In the genomic region with DNA sequence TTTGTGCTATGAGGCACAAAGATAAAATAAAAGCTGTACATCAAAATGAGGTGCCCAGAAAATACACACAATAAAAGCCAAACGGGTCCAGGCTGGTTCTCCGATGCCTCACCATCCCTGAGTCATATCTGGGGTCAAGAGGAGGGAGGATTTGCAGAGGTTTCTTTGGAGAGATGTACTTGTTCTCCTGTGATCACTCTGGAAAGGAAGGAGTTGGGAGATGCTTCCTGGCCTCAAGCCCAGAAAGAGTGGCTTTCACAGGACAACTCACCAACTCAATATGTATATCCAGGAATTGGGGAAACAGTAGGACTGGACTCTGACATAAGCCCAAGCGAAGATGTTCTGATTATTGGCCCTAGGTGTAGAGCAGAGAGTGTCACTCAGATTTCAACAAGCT, we compare ENCODE assay signal across 13 cellular contexts. TPM values are rescaled to one million over a fixed set of nuclear protein-coding genes. Genes with fewer than 3 reads are reported as not detected.
DNase-seq lines count a peak whose midpoint lies in the region; ATAC-seq, FAIRE-seq and TF ChIP-seq lines count a peak whose summit lies in the region.
"Had no signal": no experiment of that assay in that cellular context is flagged by ENCODE, and none has a peak within 500 bp of the region (broad histone marks: within the 10 kb centered on the region; RNA-seq: fewer than 3 reads in every experiment).

No MANE protein-coding gene starts in this region.

- H3K27ac Mint-ChIP-seq in T-cell (no peak overlapping the region), endodermal cell (no peak overlapping the region)
- H3K27ac Mint-ChIP-seq: activated naive CD4-positive, alpha-beta T cell treated with anti-CD3 and anti-CD28 coated beads, Interleukin-2, amount 50 U/mL, for 24 hours had no signal

- peaks cover 52% of the 10 kb centered on the region for H3K36me3 Mint-ChIP-seq in T-cell
- H3K36me3 Mint-ChIP-seq in endodermal cell (ENCODE audit: low read depth), result no peaks in the 10 kb centered on the region

- H3K27me3 Mint-ChIP-seq in T-cell (no peaks in the 10 kb centered on the region), endodermal cell (ENCODE audit: insufficient read depth) (no peaks in the 10 kb centered on the region)
- H3K27me3 Mint-ChIP-seq: activated naive CD4-positive, alpha-beta T cell treated with anti-CD3 and anti-CD28 coated beads, Interleukin-2, amount 50 U/mL, for 24 hours had no signal

- peaks cover 0 to 4% (median 0%) of the 10 kb centered on the region in 3 donors for H3K9me3 Mint-ChIP-seq in T-cell
- H3K9me3 Mint-ChIP-seq in endodermal cell, result no peaks in the 10 kb centered on the region

- H3K4me3 Mint-ChIP-seq in T-cell (no peak overlapping the region), endodermal cell (no peak overlapping the region)
- H3K4me3 Mint-ChIP-seq: activated naive CD4-positive, alpha-beta T cell treated with anti-CD3 and anti-CD28 coated beads, Interleukin-2, amount 50 U/mL, for 24 hours had no signal

- H3K9ac ChIP-seq in endodermal cell (ENCODE audit: extremely low read depth, low read length, poor library complexity, severe bottlenecking), result no peak overlapping the region

- POLR2A ChIA-PET in T-cell (lab: Charles Lee), result no interaction called here

- no peaks in the 10 kb centered on the region for H3K4me1 ChIP-seq in endodermal cell (ENCODE audit: control insufficient read depth, insufficient read depth, low read length)

- CTCF ChIA-PET in T-cell (lab: Charles Lee), result interaction anchor here in 1 of 2 donors (0.5 to 1.3 kb wide), 2 partner anchors 50 to 1131 kb away, joined by 3 read pairs; no protein-coding TSS in a partner anchor

- no peak overlapping the region for H3K27ac ChIP-seq in endodermal cell (ENCODE audit: low read depth, low read length)
- H3K27ac ChIP-seq: suprapubic skin had no signal

- no peak for TF ChIP-seq CTCF in epithelial cell of esophagus (IDR thresholded peaks at IDR 0.05; ENCODE audit: insufficient read depth, low read depth, low read length, missing control alignments)
- no peak for TF ChIP-seq CTCF in endodermal cell (conservative IDR thresholded peaks at IDR 0.05)

- H3K36me3 ChIP-seq in endodermal cell (ENCODE audit: control insufficient read depth, insufficient read depth, low read length), result no peaks in the 10 kb centered on the region
- H3K36me3 ChIP-seq: suprapubic skin had no signal

- no peak overlapping the region for H3K4me3 ChIP-seq in epithelial cell of esophagus (ENCODE audit: low read length)
- H3K4me3 ChIP-seq in endodermal cell (ENCODE audit: low read length), result no peak overlapping the region
- H3K4me3 ChIP-seq: suprapubic skin had no signal

- WGBS in endodermal cell (ENCODE audit: insufficient coverage in 1 of 2, insufficient read length in 1 of 2), 2 experiments, result 93% methylated on average over 3 of the region's 3 CpGs; no CpG with 5 or more reads in 1 of the 2 experiments

- ATAC-seq in T-cell (replicated peaks in 1 of 4), result no peak

- FAIRE-seq in GM19239 (lab: Jason Lieb, UNC), result no peak

- no peaks in the 10 kb centered on the region for H3K27me3 ChIP-seq in endodermal cell (ENCODE audit: control insufficient read depth, insufficient read depth, low read length, poor library complexity, severe bottlenecking)
- H3K27me3 ChIP-seq: suprapubic skin had no signal

- peaks cover 8% of the 10 kb centered on the region for H3K9me3 ChIP-seq in endodermal cell (ENCODE audit: control insufficient read depth, low read length)
- H3K9me3 ChIP-seq: suprapubic skin had no signal

- DNase-seq in Daoy (ENCODE audit: low read depth) (peak; percentile 92), NCI-H226 (peak; percentile 85), epithelial cell of esophagus (ENCODE audit: low read depth) (peak; percentile 97), non-pigmented ciliary epithelial cell (ENCODE audit: low read depth) (peak; percentile 67), KG1 (lab: John Stamatoyannopoulos, UW) (no peak), T-cell (no peak), GM19239 (ENCODE audit: insufficient read length, low spot score) (no peak), endodermal cell (no peak)
- DNase-seq: activated CD4-positive, alpha-beta T cell treated with anti-CD3 and anti-CD28 coated beads, Interleukin-2, amount 50 U/mL, for 48 hours; DMS153; islet precursor cell had no signal

- peaks cover 52 to 55% (median 53%) of the 10 kb centered on the region in 3 donors for H3K4me1 Mint-ChIP-seq in T-cell
- H3K4me1 Mint-ChIP-seq in endodermal cell, result no peaks in the 10 kb centered on the region

RNA-seq across cellular contexts. Expression of a gene that starts 51.9 kb away (rescaled TPM):
- 12.5 and 13.2 TPM in 2 replicates for total RNA-seq in Daoy (2014; rRNA removed; shearing (Covaris generic))
- total RNA-seq in T-cell (10 to 100 TPM in 4 of 5 donors, 1 to 10 TPM in 1; 8.9 to 16.0 (median 14.4) TPM), endodermal cell (1 to 10 TPM; 4.0 to 6.6 TPM)
- polyA plus RNA-seq in endodermal cell (2013, experiment 1 of 2), result 5.1 TPM
- polyA plus RNA-seq in endodermal cell (2013, experiment 2 of 2), result 4.2 TPM

Comparison
In these comparisons a context has a peak if more than half of its experiments do, and no peak if none do; other contexts are left out.
1. DNase-seq: peak in Daoy (single experiment), NCI-H226 (single experiment), epithelial cell of esophagus (single experiment) and non-pigmented ciliary epithelial cell (single experiment); none in KG1 (single experiment), T-cell (0 of 34), GM19239 (single experiment) and endodermal cell (single experiment).